ENCODE assay signal across 8 cellular contexts in the genomic region with DNA sequence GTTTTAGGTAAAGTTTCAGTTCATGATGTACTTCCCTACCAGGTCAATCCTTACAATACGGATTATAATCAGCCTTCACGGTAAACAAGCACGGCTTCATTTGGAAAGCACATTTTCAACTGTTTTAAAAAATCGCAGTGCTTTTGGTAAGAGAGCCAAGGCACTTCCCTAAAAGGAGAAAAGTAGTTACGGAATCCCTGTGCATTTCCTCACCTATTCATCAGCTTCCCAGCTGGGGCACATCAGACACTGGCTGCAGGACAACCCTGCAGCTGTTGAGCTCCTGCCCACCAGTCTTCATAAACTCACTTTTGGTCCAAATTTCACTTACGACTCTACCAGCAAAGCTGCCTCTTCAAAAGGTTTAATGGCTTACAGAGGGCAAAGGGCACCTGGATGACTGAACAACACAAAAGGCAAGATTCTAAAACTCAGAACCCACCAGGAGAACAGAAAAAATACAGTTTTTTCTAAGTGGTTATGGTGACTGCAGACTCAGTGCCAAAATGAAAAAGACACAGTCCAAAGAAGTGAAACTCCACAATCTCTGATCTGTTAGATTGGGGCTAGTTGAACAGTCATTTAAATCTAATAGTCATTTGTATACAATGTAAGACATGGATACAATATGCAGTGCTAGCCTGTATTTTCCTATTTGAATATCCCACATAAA. TPM values are rescaled to one million over a fixed set of nuclear protein-coding genes. Genes with fewer than 3 reads are reported as not detected.
DNase-seq lines count a peak whose midpoint lies in the region; ATAC-seq and TF ChIP-seq lines count a peak whose summit lies in the region.

No MANE protein-coding gene starts in this region.

- no peak overlapping the region for H3K14ac ChIP-seq in IMR-90 (replicated peaks; ENCODE audit: low read depth, low read length)

- H4K20me1 ChIP-seq in IMR-90 (ENCODE audit: insufficient read depth, low read length): peaks cover 98% of the 10 kb centered on the region

- no peak for DNase-seq in Caco-2
- peak; percentile 66 for DNase-seq in IMR-90
- DNase-seq in colonic mucosa: peak; percentile 45
- no peak for DNase-seq in neural crest cell (ENCODE audit: low read depth, low spot score)
- DNase-seq in hepatic stellate cell (ENCODE audit: low spot score): no peak
- no peak for DNase-seq in HUDEP-2 (lab: John Stamatoyannopoulos, UW; ENCODE audit: unreplicated experiment in 76 of 76)
- no peak for DNase-seq in NK-92 treated with Interleukin-12 subunit alpha and Interleukin-12 subunit beta, amount 100 ng/mL, for 24 hours (lab: John Stamatoyannopoulos, UW)

- H3K27me3 ChIP-seq in Caco-2 (replicated peaks; ENCODE audit: control insufficient read depth, insufficient read depth, low read length) (no peaks in the 10 kb centered on the region), IMR-90 (ENCODE audit: control insufficient read depth, insufficient read depth, low read length) (no peaks in the 10 kb centered on the region), colonic mucosa (no peaks in the 10 kb centered on the region)

- no peak overlapping the region for H3K4me3 ChIP-seq in Caco-2 (ENCODE audit: low read depth, low read length)
- no peak overlapping the region for H3K4me3 ChIP-seq in IMR-90 (ENCODE audit: insufficient read depth, low read depth, low read length)
- H3K4me3 ChIP-seq in colonic mucosa: no peak overlapping the region

- H4K5ac ChIP-seq in IMR-90 (ENCODE audit: low read depth, low read length): no peak overlapping the region

- H2BK15ac ChIP-seq in IMR-90 (ENCODE audit: low read depth, low read length): no peak overlapping the region

- WGBS in IMR-90 (ENCODE audit: extremely low coverage in 2 of 2, insufficient read length in 1 of 2), 2 experiments: no CpG with 5 or more reads among the region's 6 CpGs

- no peak overlapping the region for H2BK120ac ChIP-seq in IMR-90 (ENCODE audit: low read depth, low read length)

- TF ChIP-seq RAD21 in IMR-90 (IDR thresholded peaks at IDR 0.05; ENCODE audit: low read length): no peak

- peaks cover 82% of the 10 kb centered on the region for H3K4me1 ChIP-seq in Caco-2
- H3K4me1 ChIP-seq in IMR-90 (ENCODE audit: control insufficient read depth, insufficient read depth, low read length): peaks cover 32% of the 10 kb centered on the region
- H3K4me1 ChIP-seq in colonic mucosa: peaks cover 25% of the 10 kb centered on the region

- H3K9ac ChIP-seq in IMR-90 (ENCODE audit: low read depth, low read length): no peak overlapping the region
- H3K9ac ChIP-seq in colonic mucosa (ENCODE audit: low read depth in 2 of 2, low read length in 2 of 2): peak overlapping the region in 1 of 2 donors; percentile 70

- TF ChIP-seq CTCF in Caco-2 (IDR thresholded peaks at IDR 0.05; ENCODE audit: insufficient read depth in 1 of 2, low read depth in 1 of 2, low read length in 1 of 2, severe bottlenecking in 1 of 2, unreplicated experiment in 1 of 2): no peak
- TF ChIP-seq CTCF in IMR-90 (conservative IDR thresholded peaks at IDR 0.05; ENCODE audit: low read depth, low read length): no peak
- no peak for TF ChIP-seq CTCF in colonic mucosa (IDR thresholded peaks at IDR 0.05)
- TF ChIP-seq CTCF in neural crest cell (conservative IDR thresholded peaks at IDR 0.05): no peak

- H3K36me3 ChIP-seq in Caco-2 (ENCODE audit: control insufficient read depth, insufficient read depth, low read length) (0 out of 2 replicates have a peak, but pooled peaks cover 5% of the 10 kb centered on the region), IMR-90 (ENCODE audit: control insufficient read depth, insufficient read depth, low read length) (peaks cover 16% of the 10 kb centered on the region), colonic mucosa (no peaks in the 10 kb centered on the region)

- peak overlapping the region; percentile 44 for H3K4me2 ChIP-seq in IMR-90 (ENCODE audit: low read depth, low read length)

- H3K4me3 Mint-ChIP-seq in Caco-2 (ENCODE audit: unreplicated experiment) (peak overlapping the region; percentile 58), neural crest cell (peak overlapping the region; percentile 68)

- 0 out of 2 replicates have a peak overlapping the region, but pooled peaks have one; percentile 2 for H3K4ac ChIP-seq in IMR-90 (ENCODE audit: low read depth, low read length)

- H3K23ac ChIP-seq in IMR-90 (ENCODE audit: low read depth, low read length): peak overlapping the region; percentile 14

- no peak overlapping the region for H2AFZ ChIP-seq in IMR-90 (replicated peaks; ENCODE audit: low read length, poor library complexity)

- in situ Hi-C loops in IMR-90 (cut with MboI; ENCODE audit: low sequenced_read_pairs): no loop called here

- H2BK20ac ChIP-seq in IMR-90 (ENCODE audit: low read depth, low read length): no peak overlapping the region

- peak overlapping the region in 1 of 2 experiments; percentile 7; a peak in 1 of 4 replicates for H4K8ac ChIP-seq in IMR-90 (ENCODE audit: low read depth in 2 of 2, low read length in 2 of 2)

- no peak overlapping the region for H3K18ac ChIP-seq in IMR-90 (ENCODE audit: low read depth, low read length)

- no TSS peak for BruUV-seq in Caco-2 (replicated peaks; lab: Mats Ljungman, UMichigan)
- BruUV-seq in IMR-90 (replicated peaks; lab: Mats Ljungman, UMichigan): no TSS peak

- H3K9me1 ChIP-seq in IMR-90 (ENCODE audit: insufficient read depth, low read length): peaks cover 24% of the 10 kb centered on the region

- no peaks in the 10 kb centered on the region for H3K27me3 Mint-ChIP-seq in Caco-2 (ENCODE audit: insufficient read depth, unreplicated experiment)
- no peaks in the 10 kb centered on the region for H3K27me3 Mint-ChIP-seq in neural crest cell (ENCODE audit: low read depth)

- H3K27ac Mint-ChIP-seq in Caco-2 (ENCODE audit: unreplicated experiment): peak overlapping the region; percentile 69
- no peak overlapping the region for H3K27ac Mint-ChIP-seq in neural crest cell (ENCODE audit: unreplicated experiment)

- H3K27ac ChIP-seq in IMR-90 (ENCODE audit: insufficient read depth, low read length) (no peak overlapping the region; the same call in 1 of the 2 replicates), colonic mucosa (peak overlapping the region; percentile 62)

- H3K56ac ChIP-seq in IMR-90 (ENCODE audit: extremely low read depth, insufficient read depth, low read length): no peak overlapping the region

- peaks cover 3 to 46% of the 10 kb centered on the region in 2 experiments; a peak in 2 of 4 replicates for H3K79me1 ChIP-seq in IMR-90 (ENCODE audit: low read depth in 1 of 2, low read length in 2 of 2)

- no peaks in the 10 kb centered on the region for H3K9me3 Mint-ChIP-seq in Caco-2 (ENCODE audit: unreplicated experiment)
- H3K9me3 Mint-ChIP-seq in neural crest cell: no peaks in the 10 kb centered on the region

- H4K91ac ChIP-seq in IMR-90 (ENCODE audit: insufficient read depth, low read depth, low read length): no peak overlapping the region

- peaks cover 56% of the 10 kb centered on the region for H3K4me1 Mint-ChIP-seq in Caco-2 (ENCODE audit: low read depth, unreplicated experiment)
- peaks cover 74% of the 10 kb centered on the region for H3K4me1 Mint-ChIP-seq in neural crest cell

- peak overlapping the region; percentile 22 for H2AK9ac ChIP-seq in IMR-90 (replicated peaks; ENCODE audit: low read depth, low read length, poor library complexity)

- TF ChIP-seq POLR2A in IMR-90 (IDR thresholded peaks at IDR 0.05; ENCODE audit: low read depth, low read length): no peak

- H3K36me3 Mint-ChIP-seq in Caco-2 (ENCODE audit: insufficient read depth, unreplicated experiment): peaks cover 97% of the 10 kb centered on the region
- H3K36me3 Mint-ChIP-seq in neural crest cell (ENCODE audit: low read depth): peaks cover 8% of the 10 kb centered on the region

- ATAC-seq in IMR-90 (ENCODE audit: low read depth) (no peak), HG02678 (IDR thresholded peaks at IDR 0.05; ENCODE audit: unreplicated experiment) (no peak)

- dilution Hi-C loops in IMR-90 (cut with HindIII; ENCODE audit: low sequenced_read_pairs, unreplicated experiment): no loop called here

- POLR2A ChIA-PET in Caco-2 (lab: Charles Lee): no interaction called here
- POLR2A ChIA-PET in IMR-90 (lab: Charles Lee; ENCODE audit: unreplicated experiment): no interaction called here

- intact Hi-C loops in Caco-2 (cut with micrococcal nuclease; ENCODE audit: unreplicated experiment): no loop called here
- intact Hi-C loops in IMR-90 (cut with micrococcal nuclease): no loop called here
- intact Hi-C loops in colonic mucosa (cut with DNase I): no loop called here

- H2AK5ac ChIP-seq in IMR-90 (ENCODE audit: low read depth, low read length): no peak overlapping the region

- CTCF ChIA-PET in Caco-2 (lab: Charles Lee): no interaction called here
- CTCF ChIA-PET in IMR-90 (lab: Yijun Ruan, JAX): no interaction called here

- no peaks in the 10 kb centered on the region for H3K9me3 ChIP-seq in Caco-2
- H3K9me3 ChIP-seq in IMR-90 (ENCODE audit: control insufficient read depth, insufficient read depth, low read length): no peaks in the 10 kb centered on the region
- no peaks in the 10 kb centered on the region for H3K9me3 ChIP-seq in colonic mucosa

- H2BK5ac ChIP-seq in IMR-90 (ENCODE audit: low read depth, low read length, poor library complexity, severe bottlenecking): peak overlapping the region; percentile 77

TF ChIP-seq in IMR-90, 13 proteins besides CTCF, POLR2A, EP300 and RAD21 (continues in another document):
- TF ChIP-seq MXI1 (IDR thresholded peaks at IDR 0.05; ENCODE audit: borderline replicate concordance, low read depth, low read length) (no peak), CEBPB (IDR thresholded peaks at IDR 0.05; ENCODE audit: low read depth, low read length) (no peak), BHLHE40 (IDR thresholded peaks at IDR 0.05; ENCODE audit: low read depth, low read length) (no peak)
- TF ChIP-seq, protein P1, sequence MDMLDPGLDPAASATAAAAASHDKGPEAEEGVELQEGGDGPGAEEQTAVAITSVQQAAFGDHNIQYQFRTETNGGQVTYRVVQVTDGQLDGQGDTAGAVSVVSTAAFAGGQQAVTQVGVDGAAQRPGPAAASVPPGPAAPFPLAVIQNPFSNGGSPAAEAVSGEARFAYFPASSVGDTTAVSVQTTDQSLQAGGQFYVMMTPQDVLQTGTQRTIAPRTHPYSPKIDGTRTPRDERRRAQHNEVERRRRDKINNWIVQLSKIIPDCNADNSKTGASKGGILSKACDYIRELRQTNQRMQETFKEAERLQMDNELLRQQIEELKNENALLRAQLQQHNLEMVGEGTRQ (IDR thresholded peaks at IDR 0.05; ENCODE audit: low read depth, low read length): no peak

RNA-seq across cellular contexts. Expression of gene SNX5, which starts 7.5 kb away (rescaled TPM):
- total RNA-seq in Caco-2 (2022): 275 and 299 TPM in 2 replicates
- 65.4 and 85.0 TPM in 2 replicates for total RNA-seq in IMR-90 (2012; rRNA removed)
- polyA plus RNA-seq in IMR-90 (2012; rRNA removed): 76.7 and 92.8 TPM in 2 replicates
- polyA plus RNA-seq in IMR-90 (2012; cell fraction: cytosol; rRNA removed): 36.7 and 37.4 TPM in 2 replicates
- 163 and 192 TPM in 2 replicates for polyA plus RNA-seq in IMR-90 (2012; cell fraction: nucleus; rRNA removed; ENCODE audit: low replicate concordance)
- total RNA-seq in colonic mucosa: 100 to 1,000 TPM; 116 to 119 TPM
- total RNA-seq in neural crest cell: 116 and 123 TPM in 2 replicates

RNA-seq across cellular contexts. Expression of gene MGME1, which starts 7.8 kb away (rescaled TPM):
- total RNA-seq in Caco-2 (2022): 44.3 and 50.5 TPM in 2 replicates
- 7.2 and 8.1 TPM in 2 replicates for total RNA-seq in IMR-90 (2012; rRNA removed)
- polyA plus RNA-seq in IMR-90 (2012; rRNA removed): 7.1 and 9.3 TPM in 2 replicates
- 2.2 and 2.3 TPM in 2 replicates for polyA plus RNA-seq in IMR-90 (2012; cell fraction: cytosol; rRNA removed)
- polyA plus RNA-seq in IMR-90 (2012; cell fraction: nucleus; rRNA removed; ENCODE audit: low replicate concordance): 4.7 and 13.8 TPM in 2 replicates
- 10 to 100 TPM; 20.5 to 21.1 TPM for total RNA-seq in colonic mucosa
- total RNA-seq in neural crest cell: 35.2 and 39.0 TPM in 2 replicates

Comparison
In these comparisons a context has a peak if more than half of its experiments do, and no peak if none do; other contexts are left out.
1. DNase-seq: peak in IMR-90 (single experiment) and colonic mucosa (single experiment); none in Caco-2 (0 of 2), neural crest cell (single experiment), hepatic stellate cell (single experiment), HUDEP-2 (0 of 76) and NK-92 treated with Interleukin-12 subunit alpha and Interleukin-12 subunit beta, amount 100 ng/mL, for 24 hours (single experiment).